In the genomic region with DNA sequence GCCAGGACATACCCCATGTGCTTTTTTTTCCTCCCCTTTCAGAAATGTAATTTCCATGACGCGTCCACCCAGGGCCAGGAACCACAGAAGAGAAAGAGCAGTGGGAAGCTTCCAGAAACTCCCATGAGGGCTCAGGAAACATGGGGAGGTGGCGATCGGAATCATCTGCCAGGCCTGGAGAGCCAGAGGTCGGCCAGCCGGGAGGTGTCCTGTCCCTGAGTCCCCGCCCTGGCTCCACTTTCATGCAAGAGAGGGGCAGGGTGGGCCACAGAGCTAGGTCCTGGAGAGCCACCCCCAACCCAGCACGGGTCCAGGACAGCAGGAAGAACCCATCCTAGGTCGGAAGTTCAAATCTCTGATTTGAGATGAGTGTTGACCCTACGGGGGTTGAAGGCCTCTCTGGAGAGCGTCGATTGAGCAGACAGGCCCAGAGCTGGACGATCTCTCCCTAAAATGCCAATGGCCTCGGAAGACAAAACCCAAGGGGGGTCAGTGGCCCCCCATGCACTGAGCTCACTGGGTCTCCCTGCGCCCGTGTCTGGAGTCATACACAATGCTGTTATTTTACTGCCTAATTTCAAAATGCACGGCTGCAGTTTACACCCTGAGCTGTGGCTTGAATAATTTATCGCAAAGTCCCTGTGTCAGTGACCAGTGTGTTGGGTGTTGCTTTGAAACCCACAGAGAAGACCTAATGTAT, we compare ENCODE assay signal across 29 cellular contexts.
"Had no signal": no experiment of that assay in that cellular context is flagged by ENCODE, and none has a peak within 500 bp of the region (broad histone marks: within the 10 kb centered on the region; RNA-seq: fewer than 3 reads in every experiment).

No MANE protein-coding gene starts in this region.

- H3K27me3 ChIP-seq: body of pancreas, colonic mucosa had no signal

- H3K4me1 ChIP-seq: body of pancreas, colonic mucosa had no signal

- H3K9me3 Mint-ChIP-seq: activated CD8-positive, alpha-beta T cell treated with anti-CD3 and anti-CD28 coated beads for 36 hours; activated T-helper 1 cell treated with anti-CD3 and anti-CD28 coated beads, Interleukin-12 subunit alpha, Interleukin-12 subunit beta, Interleukin-2, Interleukin-4 antibody, amounts not matched to agents 30 ng/mL and 10 ng/mL and 1 ng/mL, durations not matched to agents 14 hours and 24 hours and 36 hours; activated T-helper 2 cell treated with anti-CD3 and anti-CD28 coated beads, Interferon-gamma antibody, Interleukin-2, Interleukin-4, amounts not matched to agents 10 μg/mL and 5 μg/mL and 100 μg/mL, durations not matched to agents 14 hours and 24 hours and 36 hours; T-cell; T-helper 1 cell treated with Interleukin-12 subunit alpha and Interleukin-12 subunit beta and Interleukin-4 antibody, amounts not matched to agents 30 μg/mL and 1 μg/mL, for 36 hours had no signal

- H3K36me3 ChIP-seq: colonic mucosa, WERI-Rb-1 had no signal

- H3K36me3 Mint-ChIP-seq: activated naive CD8-positive, alpha-beta T cell; T-cell had no signal

- ATAC-seq: activated CD4-positive, CD25-positive, alpha-beta regulatory T cell treated with anti-CD3 and anti-CD28 coated beads, Interleukin-2, amount 50 U/mL, for 24 hours; activated CD8-positive, alpha-beta T cell treated with anti-CD3 and anti-CD28 coated beads for 36 hours; body of pancreas; esophagus mucosa; T-cell had no signal

- H3K4me1 Mint-ChIP-seq: activated B cell treated with CpG ODN at 0.5 μM for 24 hours, T-cell had no signal

- H3K27ac Mint-ChIP-seq: activated B cell treated with CpG ODN at 0.5 μM for 24 hours; activated CD8-positive, alpha-beta T cell treated with anti-CD3 and anti-CD28 coated beads for 36 hours; activated naive CD8-positive, alpha-beta T cell; activated T-helper 1 cell treated with anti-CD3 and anti-CD28 coated beads, Interleukin-12 subunit alpha, Interleukin-12 subunit beta, Interleukin-2, Interleukin-4 antibody, amounts not matched to agents 30 ng/mL and 10 ng/mL and 1 ng/mL, durations not matched to agents 14 hours and 24 hours and 36 hours; activated T-helper 2 cell treated with anti-CD3 and anti-CD28 coated beads, Interferon-gamma antibody, Interleukin-2, Interleukin-4, amounts not matched to agents 10 μg/mL and 5 μg/mL and 100 μg/mL, durations not matched to agents 14 hours and 24 hours and 36 hours; T-cell; T-helper 1 cell treated with Interleukin-12 subunit alpha and Interleukin-12 subunit beta and Interleukin-4 antibody, amounts not matched to agents 30 μg/mL and 1 μg/mL, for 36 hours had no signal

- DNase-seq: activated B cell treated with CpG ODN at 0.5 μM for 24 hours; activated CD4-positive, alpha-beta T cell treated with anti-CD3 and anti-CD28 coated beads for 48 hours; activated CD4-positive, alpha-beta T cell treated with anti-CD3 and anti-CD28 coated beads, Interleukin-2, amount 50 U/mL, for 1 hour; activated CD4-positive, alpha-beta T cell treated with anti-CD3 and anti-CD28 coated beads, Interleukin-2, amount 50 U/mL, for 48 hours; activated CD8-positive, alpha-beta memory T cell treated with anti-CD3 and anti-CD28 coated beads for 24 hours; activated CD8-positive, alpha-beta T cell treated with anti-CD3 and anti-CD28 coated beads for 36 hours; activated gamma-delta T cell treated with Interleukin-2 at 50 U/mL for 16 hours; activated naive CD4-positive, alpha-beta T cell treated with anti-CD3 and anti-CD28 coated beads, Interleukin-2, amount 50 U/mL, for 16 hours; activated naive CD4-positive, alpha-beta T cell treated with Interleukin-2 at 50 U/mL for 16 hours; activated T-cell treated with anti-CD3 and anti-CD28 coated beads, Interleukin-2, amount 50 U/mL, for 1 hour; activated T-cell treated with anti-CD3 and anti-CD28 coated beads, Interleukin-2, amount 50 U/mL, for 48 hours; amygdala; body of pancreas; caudate nucleus; cerebellar nuclear complex; colonic mucosa; effector CD8-positive, alpha-beta T cell; foreskin fibroblast; glutamatergic neuron; SW 1271; T-cell; T-helper 9 cell; WERI-Rb-1 had no signal

- H3K4me3 Mint-ChIP-seq: activated B cell treated with CpG ODN at 0.5 μM for 24 hours; activated CD8-positive, alpha-beta T cell treated with anti-CD3 and anti-CD28 coated beads for 36 hours; activated naive CD8-positive, alpha-beta T cell; activated T-helper 1 cell treated with anti-CD3 and anti-CD28 coated beads, Interleukin-12 subunit alpha, Interleukin-12 subunit beta, Interleukin-2, Interleukin-4 antibody, amounts not matched to agents 30 ng/mL and 10 ng/mL and 1 ng/mL, durations not matched to agents 14 hours and 24 hours and 36 hours; T-cell; T-helper 1 cell treated with Interleukin-12 subunit alpha and Interleukin-12 subunit beta and Interleukin-4 antibody, amounts not matched to agents 30 μg/mL and 1 μg/mL, for 36 hours had no signal

- H3K4me3 ChIP-seq: body of pancreas, colonic mucosa had no signal

- H3K27ac ChIP-seq: body of pancreas, colonic mucosa, WERI-Rb-1 had no signal

- H3K27me3 Mint-ChIP-seq: activated B cell treated with CpG ODN at 0.5 μM for 24 hours; activated CD8-positive, alpha-beta T cell treated with anti-CD3 and anti-CD28 coated beads for 36 hours; activated naive CD8-positive, alpha-beta T cell had no signal

- H3K9me3 ChIP-seq: body of pancreas, colonic mucosa had no signal
